Comparison of ENCODE assay signal across 21 cellular contexts in genomic region chr5:77419644-77420582, GRCh38.
DNase-seq lines count a peak whose midpoint lies in the region; ATAC-seq, FAIRE-seq and TF ChIP-seq lines count a peak whose summit lies in the region.
"Had no signal": no experiment of that assay in that cellular context is flagged by ENCODE, and none has a peak within 500 bp of the region (broad histone marks: within the 10 kb centered on the region; RNA-seq: fewer than 3 reads in every experiment).

No MANE protein-coding gene starts in this region.

- H3K4me2 ChIP-seq in HepG2 (ENCODE audit: low read depth, low read length), result no peak overlapping the region
- H3K4me2 ChIP-seq: PC-9 had no signal

- no peak overlapping the region for H3K27ac ChIP-seq in right lobe of liver
- H3K27ac ChIP-seq in HepG2 (ENCODE audit: extremely low read length, insufficient read depth, low read length), result no peak overlapping the region
- H3K27ac ChIP-seq: PC-9, SJCRH30 had no signal

- H4K20me1 ChIP-seq in HepG2 (ENCODE audit: insufficient read depth, low read length), result no peaks in the 10 kb centered on the region

- no TSS peak for BruUV-seq in HepG2 (replicated peaks; lab: Mats Ljungman, UMichigan)

- DNase-seq in right lobe of liver (no peak), HepG2 (ENCODE audit: low spot score) (no peak), globus pallidus (ENCODE audit: low spot score) (peak; percentile 7), mucosa of descending colon (peak in 1 of 3 donors; percentile 23), GM03348 (ENCODE audit: low spot score) (no peak), GM19240 (ENCODE audit: insufficient read length, low spot score) (no peak)
- DNase-seq in stimulated activated CD4-positive, alpha-beta T cell treated with anti-CD3 and anti-CD28 coated beads, Interleukin-4, amount 100 ng/mL, for 4 hours, result no peak
- DNase-seq: IMR-90, KG1, MG63, NCI-H2029 treated with DMSO at 0.1 percent for 48 hours, NCI-H226, NCI-H510A, PC-9, SJCRH30 had no signal

- POLR2A ChIA-PET in HepG2 (lab: Yijun Ruan, JAX), result no interaction called here

- H2AFZ ChIP-seq in HepG2 (ENCODE audit: low read length), result no peak overlapping the region
- H2AFZ ChIP-seq: PC-9 had no signal

- TF ChIP-seq EP300 in HepG2 (IDR thresholded peaks at IDR 0.05; ENCODE audit: low read depth in 2 of 2, low read length in 2 of 2), result no peak
- TF ChIP-seq EP300 in HepG2 (CRISPR knock-in tag; IDR thresholded peaks at IDR 0.05; ENCODE audit: borderline replicate concordance), result no peak

- intact Hi-C loops in right lobe of liver (cut with DNase I) (no loop called here), HepG2 (cut with micrococcal nuclease; ENCODE audit: unreplicated experiment) (no loop called here), mucosa of descending colon (cut with DNase I, micrococcal nuclease) (loop anchor here in 1 of 2 donors (5.0 kb wide), 1 partner anchor 77 kb away; no protein-coding TSS in a partner anchor)

- TF ChIP-seq POLR2A in right lobe of liver (IDR thresholded peaks at IDR 0.05), result no peak
- no peak for TF ChIP-seq POLR2A in HepG2 (IDR thresholded peaks at IDR 0.05; ENCODE audit: insufficient read depth in 1 of 2, low read depth in 2 of 2, low read length in 2 of 2)

- H3K4me3 ChIP-seq in right lobe of liver (no peak overlapping the region), HepG2 (replicated peaks in 1 of 3; ENCODE audit: insufficient read depth in 1 of 3, low read depth in 2 of 3, low read length in 3 of 3) (no peak overlapping the region), mucosa of descending colon (no peak overlapping the region)
- H3K4me3 ChIP-seq: GM12878, MG63, PC-9, SJCRH30 had no signal

- in situ Hi-C loops in HepG2 (cut with HindIII; ENCODE audit: extremely low pct_ligation_motif_present, low pct_unique_long_range_greater_than_20kb), result no loop called here

- H3K9me3 ChIP-seq in right lobe of liver (no peaks in the 10 kb centered on the region), HepG2 (ENCODE audit: low read length) (no peaks in the 10 kb centered on the region), mucosa of descending colon (no peaks in the 10 kb centered on the region)
- H3K9me3 ChIP-seq: MG63 had no signal

- no peaks in the 10 kb centered on the region for H3K79me2 ChIP-seq in HepG2 (ENCODE audit: insufficient read depth, low read length)

- no peaks in the 10 kb centered on the region for H3K27me3 ChIP-seq in right lobe of liver
- no peaks in the 10 kb centered on the region for H3K27me3 ChIP-seq in HepG2 (ENCODE audit: control insufficient read depth in 1 of 2, insufficient read depth in 2 of 2, low read length in 2 of 2)
- H3K27me3 ChIP-seq: MG63, SJCRH30 had no signal

- no peak for FAIRE-seq in HepG2 (lab: Jason Lieb, UNC)
- FAIRE-seq: G401.6, GM12878 had no signal

- ATAC-seq in right lobe of liver (peak; percentile 43 to 56 (median 50)), HepG2 (no peak), mucosa of descending colon (peak; percentile 80), GM21529 (IDR thresholded peaks at IDR 0.05; ENCODE audit: unreplicated experiment) (no peak)
- ATAC-seq: HCT116, Right ventricle myocardium inferior, SK-N-SH treated with all-trans-retinoic acid at 6 μM for 48 hours had no signal

- WGBS in right lobe of liver (ENCODE audit: insufficient coverage, low coverage, low lambda C conversion rate, missing lambda C conversion rate), result 73% methylated on average over 8 of the region's 8 CpGs
- 94% methylated on average over 8 of the region's 8 CpGs for WGBS in HepG2 (ENCODE audit: low lambda C conversion rate)

- H3K36me3 ChIP-seq in right lobe of liver, result no peaks in the 10 kb centered on the region
- no peaks in the 10 kb centered on the region for H3K36me3 ChIP-seq in HepG2 (replicated peaks in 1 of 2; ENCODE audit: control insufficient read depth in 1 of 2, insufficient read depth in 2 of 2, low read length in 2 of 2)
- no peaks in the 10 kb centered on the region for H3K36me3 ChIP-seq in mucosa of descending colon (ENCODE audit: low read depth)
- H3K36me3 ChIP-seq: MG63, SJCRH30 had no signal

- TF ChIP-seq RAD21 in HepG2 (CRISPR knock-in tag; IDR thresholded peaks at IDR 0.05), result no peak

- peaks cover 0 to 14% (median 0%) of the 10 kb centered on the region in 4 donors for H3K4me1 ChIP-seq in right lobe of liver
- peaks cover 15% of the 10 kb centered on the region; the same call in 1 of the 2 replicates for H3K4me1 ChIP-seq in HepG2 (ENCODE audit: insufficient read depth, low read length)
- H3K4me1 ChIP-seq in mucosa of descending colon (ENCODE audit: low read depth), result peaks cover 5% of the 10 kb centered on the region

- CTCF ChIA-PET in HepG2 (lab: Yijun Ruan, JAX; ENCODE audit: low intra/inter-chr PET ratio, low total read pairs), result no interaction called here

- H3K9ac ChIP-seq in HepG2 (ENCODE audit: insufficient read depth, low read depth, low read length), result no peak overlapping the region

- TF ChIP-seq CTCF in right lobe of liver (IDR thresholded peaks at IDR 0.05) (no peak), HepG2 (CRISPR knock-in tag; IDR thresholded peaks at IDR 0.05) (no peak), mucosa of descending colon (IDR thresholded peaks at IDR 0.05) (no peak)

TF ChIP-seq in HepG2, 621 proteins besides CTCF, POLR2A, EP300 and RAD21 (continues in another document):
- TF ChIP-seq NR2F1 (CRISPR knock-in tag; IDR thresholded peaks at IDR 0.05), result no peak
- TF ChIP-seq ZBTB14 (CRISPR knock-in tag; IDR thresholded peaks at IDR 0.05), result no peak
- TF ChIP-seq PRPF4 (IDR thresholded peaks at IDR 0.05; ENCODE audit: low read depth, low read length, poor library complexity, severe bottlenecking), result no peak
- TF ChIP-seq ZNF276 (CRISPR knock-in tag; IDR thresholded peaks at IDR 0.05; ENCODE audit: low read depth), result no peak
- TF ChIP-seq ZNF18 (CRISPR knock-in tag; IDR thresholded peaks at IDR 0.05; ENCODE audit: insufficient replicate concordance), result no peak
- TF ChIP-seq PAXIP1 (CRISPR knock-in tag; conservative IDR thresholded peaks at IDR 0.05), result no peak
- TF ChIP-seq ZNF879 (CRISPR knock-in tag; IDR thresholded peaks at IDR 0.05), result no peak
- no peak for TF ChIP-seq ASH2L (IDR thresholded peaks at IDR 0.05; ENCODE audit: insufficient read length, low read depth, low read length)
- no peak for TF ChIP-seq BRD4 (CRISPR knock-in tag; IDR thresholded peaks at IDR 0.05)
- no peak for TF ChIP-seq CHD2 (IDR thresholded peaks at IDR 0.05; ENCODE audit: low read depth, low read length)

Comparison
In these comparisons a context has a peak if more than half of its experiments do, and no peak if none do; other contexts are left out.
1. ATAC-seq: peak in right lobe of liver (4 of 4) and mucosa of descending colon (single experiment); none in HepG2 (single experiment) and GM21529 (single experiment).